15 cellular contexts compared by ENCODE assay signal in the genomic region with DNA sequence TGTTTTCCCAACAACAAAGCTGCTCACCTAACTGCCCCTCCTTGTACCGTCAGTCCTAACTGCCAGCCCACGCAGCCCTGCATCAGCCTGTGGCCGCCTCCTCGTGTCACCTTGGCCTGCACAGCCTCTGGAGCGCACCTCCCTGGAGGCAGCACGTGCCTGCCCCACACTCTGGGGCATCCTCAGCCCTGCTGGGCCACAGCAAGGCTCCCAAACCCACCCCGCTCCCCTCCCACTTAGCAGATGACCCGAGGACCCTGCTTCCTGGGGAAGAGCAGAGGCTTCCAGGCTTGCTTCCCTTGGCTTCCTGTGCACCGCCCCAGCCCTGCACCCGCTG.
A peak's percentile ranks its signal among the peaks of the same experiment; 100 is the strongest.
DNase-seq lines count a peak whose midpoint lies in the region; ATAC-seq, FAIRE-seq and TF ChIP-seq lines count a peak whose summit lies in the region.
"Had no signal": no experiment of that assay in that cellular context is flagged by ENCODE, and none has a peak within 500 bp of the region (broad histone marks: within the 10 kb centered on the region; RNA-seq: fewer than 3 reads in every experiment).

No MANE protein-coding gene starts in this region.

- no peak for TF ChIP-seq POLR2A in H1 (IDR thresholded peaks at IDR 0.05; ENCODE audit: control extremely low read depth in 1 of 2, low read depth in 2 of 2, low read length in 2 of 2)

- no peaks in the 10 kb centered on the region for H3K36me3 ChIP-seq in H1 (ENCODE audit: control insufficient read depth in 2 of 4, insufficient read depth in 4 of 4, low read length in 3 of 4)
- H3K36me3 ChIP-seq: uterus had no signal

- H4K91ac ChIP-seq in H1 (replicated peaks; ENCODE audit: insufficient read length, low read length), result peak overlapping the region; percentile 25

- no peak overlapping the region for H3K23ac ChIP-seq in H1 (ENCODE audit: insufficient read length)

- no peak overlapping the region for H3K27ac ChIP-seq in H1 (ENCODE audit: low read depth, low read length)
- H3K27ac ChIP-seq: uterus, VCaP had no signal

- DNase-seq in activated naive CD4-positive, alpha-beta T cell treated with anti-CD3 and anti-CD28 coated beads, Interleukin-2, amount 50 U/mL, for 72 hours (ENCODE audit: low spot score in 2 of 2), result no peak
- no peak for DNase-seq in activated naive CD4-positive, alpha-beta T cell treated with anti-CD3 and anti-CD28 coated beads for 36 hours
- peak; percentile 41 for DNase-seq in NCI-H69 (lab: John Stamatoyannopoulos, UW)
- no peak for DNase-seq in H1 (ENCODE audit: low read depth in 1 of 2, low spot score in 2 of 2)
- no peak for DNase-seq in stimulated activated naive B cell treated with anti-CD40 and anti-IgM and Interleukin-4, amounts not matched to agents 10 μg/mL and 1 μg/mL and 100 μg/mL, for 72 hours
- no peak for DNase-seq in HK-2 (ENCODE audit: unreplicated experiment)
- DNase-seq in RCC 7860 (ENCODE audit: low spot score), result no peak
- DNase-seq: amniotic stem cell, foreskin melanocyte, NCI-H1930, PC-3, uterus had no signal

- peak overlapping the region in 1 of 2 donors; percentile 71 for H3K27ac Mint-ChIP-seq in activated naive CD4-positive, alpha-beta T cell treated with anti-CD3 and anti-CD28 coated beads, Interleukin-2, amount 50 U/mL, for 72 hours
- no peak overlapping the region for H3K27ac Mint-ChIP-seq in activated naive CD4-positive, alpha-beta T cell treated with anti-CD3 and anti-CD28 coated beads for 36 hours
- no peak overlapping the region for H3K27ac Mint-ChIP-seq in stimulated activated naive B cell treated with anti-CD40 and anti-IgM and Interleukin-4, amounts not matched to agents 10 μg/mL and 1 μg/mL and 100 μg/mL, for 72 hours

- H2BK5ac ChIP-seq in H1 (ENCODE audit: low read depth, low read length), result no peak overlapping the region; the same call in 1 of the 2 replicates

- H3K23me2 ChIP-seq in H1 (ENCODE audit: low read depth, low read length), result no peaks in the 10 kb centered on the region

- POLR2A ChIA-PET in H1 (lab: Charles Lee; ENCODE audit: partially characterized antibody), result interaction anchor here (2.4 kb wide), 1 partner anchor 12 kb away, joined by 8 read pairs; no protein-coding TSS in a partner anchor

- H3K79me1 ChIP-seq in H1 (ENCODE audit: low read depth, low read length), result no peaks in the 10 kb centered on the region

- H3K9ac ChIP-seq in H1 (replicated peaks in 1 of 4; ENCODE audit: extremely low read depth in 1 of 4, low read depth in 3 of 4, low read length in 3 of 4), result no peak overlapping the region

- 83% methylated on average over 7 of the region's 10 CpGs; no CpG with 5 or more reads in 1 of the 2 experiments for WGBS in H1 (ENCODE audit: extremely low coverage in 1 of 2, insufficient coverage in 1 of 2, insufficient read length in 1 of 2, insufficient replicate concordance in 2 of 2, low coverage in 1 of 2, low lambda C conversion rate in 2 of 2, missing lambda C conversion rate in 1 of 2), 2 experiments

- no peak overlapping the region for H3K14ac ChIP-seq in H1 (ENCODE audit: insufficient read length)

- no peaks in the 10 kb centered on the region for H4K20me1 ChIP-seq in H1 (replicated peaks in 1 of 2; ENCODE audit: control insufficient read depth in 1 of 2, insufficient read depth in 2 of 2, low read length in 2 of 2)

- no peak overlapping the region for H3K4me3 ChIP-seq in H1 (ENCODE audit: extremely low read depth in 1 of 4, insufficient read depth in 2 of 4, low read depth in 3 of 4, low read length in 4 of 4)
- H3K4me3 ChIP-seq: uterus had no signal

- no peak for TF ChIP-seq CTCF in H1 (IDR thresholded peaks at IDR 0.05; ENCODE audit: control extremely low read depth in 1 of 3, insufficient read depth in 1 of 3, low read depth in 1 of 3, low read length in 3 of 3)

- no peak overlapping the region for H2AK5ac ChIP-seq in H1 (ENCODE audit: low read depth, low read length)

- FAIRE-seq in H1 (lab: Jason Lieb, UNC) (no peak), RCC 7860 (lab: Jason Lieb, UNC) (no peak)

- H2BK120ac ChIP-seq in H1 (replicated peaks; ENCODE audit: low read depth, low read length), result no peak overlapping the region

- peaks cover 3 to 5% of the 10 kb centered on the region in 2 experiments; a peak in 2 of 4 replicates for H3K9me3 ChIP-seq in H1 (ENCODE audit: insufficient read depth in 2 of 2, low read depth in 1 of 2, low read length in 1 of 2)
- H3K9me3 ChIP-seq: uterus had no signal

- peak overlapping the region; percentile 94; the same call in 1 of the 2 replicates for H2BK12ac ChIP-seq in H1 (ENCODE audit: low read depth, low read length)

- peak overlapping the region; percentile 60; the same call in 1 of the 2 replicates for H4K8ac ChIP-seq in H1 (ENCODE audit: extremely low read depth, insufficient read depth, low read length)

- 0 out of 2 replicates have a peak overlapping the region, but pooled peaks have one; percentile 72 for H2BK20ac ChIP-seq in H1 (ENCODE audit: low read length)

- H3K9me3 Mint-ChIP-seq in activated naive CD4-positive, alpha-beta T cell treated with anti-CD3 and anti-CD28 coated beads, Interleukin-2, amount 50 U/mL, for 72 hours, result peaks cover 4% of the 10 kb centered on the region in 2 donors
- peaks cover 7% of the 10 kb centered on the region for H3K9me3 Mint-ChIP-seq in activated naive CD4-positive, alpha-beta T cell treated with anti-CD3 and anti-CD28 coated beads for 36 hours
- H3K9me3 Mint-ChIP-seq in stimulated activated naive B cell treated with anti-CD40 and anti-IgM and Interleukin-4, amounts not matched to agents 10 μg/mL and 1 μg/mL and 100 μg/mL, for 72 hours, result peaks cover 8% of the 10 kb centered on the region in 2 donors

- peak; percentile 32 to 37 for ATAC-seq in activated naive CD4-positive, alpha-beta T cell treated with anti-CD3 and anti-CD28 coated beads, Interleukin-2, amount 50 U/mL, for 72 hours
- peak; percentile 49 to 63 for ATAC-seq in stimulated activated naive B cell treated with anti-CD40 and anti-IgM and Interleukin-4, amounts not matched to agents 10 μg/mL and 1 μg/mL and 100 μg/mL, for 72 hours (replicated peaks)
- no peak for ATAC-seq in HG03521 (IDR thresholded peaks at IDR 0.05; ENCODE audit: unreplicated experiment)
- ATAC-seq: PC-3 had no signal

- no peak overlapping the region for H3K56ac ChIP-seq in H1 (replicated peaks; ENCODE audit: insufficient read length, low read depth, low read length)

- no peaks in the 10 kb centered on the region for H3K79me2 ChIP-seq in H1 (ENCODE audit: control insufficient read depth in 1 of 2, insufficient read depth in 2 of 2, low read length in 2 of 2)

- peaks cover 0 to 2% (median 0%) of the 10 kb centered on the region in 4 experiments; a peak in 3 of 7 replicates for H3K27me3 ChIP-seq in H1 (replicated peaks in 1 of 4; ENCODE audit: control insufficient read depth in 3 of 4, extremely low read depth in 1 of 4, insufficient read depth in 3 of 4, low read length in 3 of 4)
- H3K27me3 ChIP-seq: uterus had no signal

- peaks cover 8% of the 10 kb centered on the region in 2 donors for H3K36me3 Mint-ChIP-seq in activated naive CD4-positive, alpha-beta T cell treated with anti-CD3 and anti-CD28 coated beads, Interleukin-2, amount 50 U/mL, for 72 hours
- no peaks in the 10 kb centered on the region for H3K36me3 Mint-ChIP-seq in activated naive CD4-positive, alpha-beta T cell treated with anti-CD3 and anti-CD28 coated beads for 36 hours (ENCODE audit: low read depth)
- peaks cover 4 to 8% of the 10 kb centered on the region in 2 donors for H3K36me3 Mint-ChIP-seq in stimulated activated naive B cell treated with anti-CD40 and anti-IgM and Interleukin-4, amounts not matched to agents 10 μg/mL and 1 μg/mL and 100 μg/mL, for 72 hours

- H3K4me1 ChIP-seq in H1 (replicated peaks in 1 of 4; ENCODE audit: control insufficient read depth in 3 of 4, insufficient read depth in 4 of 4, low read length in 3 of 4), result peaks cover 2 to 12% (median 5%) of the 10 kb centered on the region in 4 experiments; a peak in 6 of 7 replicates
- H3K4me1 ChIP-seq: uterus had no signal

- no peak overlapping the region for H2BK15ac ChIP-seq in H1 (ENCODE audit: low read length)

- H3K4me2 ChIP-seq in H1 (ENCODE audit: insufficient read depth in 1 of 2, low read depth in 2 of 2, low read length in 2 of 2), result no peak overlapping the region

- no peak overlapping the region; the same call in 1 of the 2 replicates for H3K18ac ChIP-seq in H1 (ENCODE audit: extremely low read depth, low read length)

- H2AFZ ChIP-seq in H1 (ENCODE audit: low read length), result no peak overlapping the region

- no peaks in the 10 kb centered on the region for H3K27me3 Mint-ChIP-seq in activated naive CD4-positive, alpha-beta T cell treated with anti-CD3 and anti-CD28 coated beads for 36 hours (ENCODE audit: low read depth)
- peaks cover 17 to 18% of the 10 kb centered on the region in 2 donors for H3K27me3 Mint-ChIP-seq in stimulated activated naive B cell treated with anti-CD40 and anti-IgM and Interleukin-4, amounts not matched to agents 10 μg/mL and 1 μg/mL and 100 μg/mL, for 72 hours

- intact Hi-C loops in activated naive CD4-positive, alpha-beta T cell treated with anti-CD3 and anti-CD28 coated beads for 36 hours (cut with micrococcal nuclease), result no loop called here

- no peak for TF ChIP-seq EP300 in H1 (IDR thresholded peaks at IDR 0.05; ENCODE audit: borderline replicate concordance in 1 of 2, low read depth in 2 of 2, low read length in 2 of 2)

- H3K4me3 Mint-ChIP-seq in activated naive CD4-positive, alpha-beta T cell treated with anti-CD3 and anti-CD28 coated beads for 36 hours, result no peak overlapping the region
- peak overlapping the region; percentile 26 to 27 for H3K4me3 Mint-ChIP-seq in stimulated activated naive B cell treated with anti-CD40 and anti-IgM and Interleukin-4, amounts not matched to agents 10 μg/mL and 1 μg/mL and 100 μg/mL, for 72 hours
- H3K4me3 Mint-ChIP-seq: nephron had no signal

- TF ChIP-seq RAD21 in H1 (IDR thresholded peaks at IDR 0.05 in 1 of 2, conservative IDR thresholded peaks at IDR 0.05 in 1 of 2; ENCODE audit: low read depth in 2 of 2, low read length in 2 of 2), result no peak

- CTCF ChIA-PET in activated naive CD4-positive, alpha-beta T cell treated with anti-CD3 and anti-CD28 coated beads for 36 hours (lab: Charles Lee), result interaction anchor here (0.6 kb wide), 1 partner anchor 146 kb away, joined by 4 read pairs; no protein-coding TSS in a partner anchor
- CTCF ChIA-PET in H1 (lab: Charles Lee; ENCODE audit: partially characterized antibody), result no interaction called here

- peaks cover 19% of the 10 kb centered on the region for H3K4me1 Mint-ChIP-seq in activated naive CD4-positive, alpha-beta T cell treated with anti-CD3 and anti-CD28 coated beads for 36 hours (ENCODE audit: low read depth)
- H3K4me1 Mint-ChIP-seq in stimulated activated naive B cell treated with anti-CD40 and anti-IgM and Interleukin-4, amounts not matched to agents 10 μg/mL and 1 μg/mL and 100 μg/mL, for 72 hours, result peaks cover 14 to 29% of the 10 kb centered on the region in 2 donors

- H4K5ac ChIP-seq in H1 (ENCODE audit: insufficient read length, low read depth, low read length), result no peak overlapping the region

- no peak overlapping the region for H3K4ac ChIP-seq in H1 (replicated peaks; ENCODE audit: insufficient read length, low read depth, low read length)

TF ChIP-seq in H1, 55 proteins besides CTCF, POLR2A, EP300 and RAD21 (continues in another document):
- TF ChIP-seq POLR2AphosphoS5 (IDR thresholded peaks at IDR 0.05; ENCODE audit: low read depth, low read length), result no peak
